Comparison of ENCODE assay signal across 8 cellular contexts in the genomic region with DNA sequence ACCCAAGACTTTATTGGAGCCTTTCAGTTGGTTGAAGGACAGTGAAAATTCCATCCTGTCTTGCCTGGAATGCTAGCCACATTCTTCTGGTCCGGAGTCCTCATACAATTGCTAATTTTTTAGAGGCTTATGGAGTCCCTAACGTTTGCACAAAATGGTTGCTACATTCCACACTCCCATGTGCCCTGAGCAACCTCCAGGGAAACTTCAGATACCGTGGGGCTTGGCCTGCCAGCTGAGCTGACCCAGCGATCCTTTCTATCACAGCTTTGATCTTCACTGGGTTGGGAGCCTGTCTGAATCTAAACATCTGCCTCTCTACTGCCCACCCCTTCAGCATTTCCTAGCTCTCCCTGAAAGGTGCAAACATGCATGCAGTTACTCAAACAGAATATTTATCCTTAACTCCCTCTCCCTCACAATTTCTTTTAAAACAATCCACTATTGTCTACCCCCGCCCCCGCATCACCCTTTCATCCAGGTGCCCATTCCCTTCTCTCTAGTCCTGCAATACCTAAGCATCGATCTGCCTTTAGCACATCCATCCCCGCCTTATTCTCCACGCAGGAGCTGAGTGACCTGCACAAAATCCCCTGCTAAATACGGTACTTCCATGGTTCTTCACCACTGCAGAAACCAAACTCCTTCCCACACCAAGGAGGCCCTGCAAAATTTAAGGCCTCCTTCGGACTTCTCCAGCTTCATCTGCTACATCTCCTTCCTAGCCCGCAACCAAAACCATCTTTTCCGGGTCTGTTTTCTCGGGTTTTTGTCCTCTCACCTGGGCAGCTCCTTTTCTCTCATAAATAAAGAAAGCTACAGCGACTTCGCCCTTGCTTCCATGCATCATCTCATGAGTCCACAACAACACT. TPM values are rescaled to one million over a fixed set of nuclear protein-coding genes. Genes with fewer than 3 reads are reported as not detected.
DNase-seq lines count a peak whose midpoint lies in the region; ATAC-seq, FAIRE-seq and TF ChIP-seq lines count a peak whose summit lies in the region.

No MANE protein-coding gene starts in this region.

- no peak for TF ChIP-seq EP300 in GM12878 (IDR thresholded peaks at IDR 0.05; ENCODE audit: borderline replicate concordance in 1 of 2, control insufficient read depth in 1 of 2, low read depth in 2 of 2, low read length in 2 of 2)

- intact Hi-C loops in GM12878 (cut with micrococcal nuclease; ENCODE audit: unreplicated experiment) = loop anchor here (10.0 kb wide), 1 partner anchor 309 kb away; the partner anchor contains the start of genes CENPN and CMC2
- intact Hi-C loops in right lobe of liver (cut with DNase I) = no loop called here

- 15% methylated on average over 16 of the region's 16 CpGs for WGBS in GM12878 (ENCODE audit: insufficient coverage, insufficient replicate concordance, low lambda C conversion rate, missing lambda C conversion rate)
- WGBS in right lobe of liver (ENCODE audit: insufficient coverage, low coverage, low lambda C conversion rate, missing lambda C conversion rate) = 0% methylated on average over 16 of the region's 16 CpGs

- H3K4me1 ChIP-seq in BE2C (no peaks in the 10 kb centered on the region), GM12878 (ENCODE audit: control insufficient read depth, insufficient read depth, low read length) (peaks cover 7% of the 10 kb centered on the region), right lobe of liver (peaks cover 0 to 14% (median 7%) of the 10 kb centered on the region in 4 donors)

- CTCF ChIA-PET in GM12878 (lab: Yijun Ruan, JAX) = interaction anchor here (0.7 to 1.7 kb wide), 4 partner anchors 18 to 278 kb away, joined by 3 to 6 read pairs (median 4); partner anchors contain the start of gene ATMIN

- no peaks in the 10 kb centered on the region for H3K27me3 ChIP-seq in BE2C
- no peaks in the 10 kb centered on the region for H3K27me3 ChIP-seq in GM12878 (replicated peaks in 1 of 2; ENCODE audit: control insufficient read depth in 2 of 2, insufficient read depth in 2 of 2, low read length in 1 of 2)
- no peaks in the 10 kb centered on the region for H3K27me3 ChIP-seq in right lobe of liver

- peak overlapping the region; percentile 89 for H3K9ac ChIP-seq in GM12878 (ENCODE audit: control insufficient read depth, insufficient read depth, low read length)

- H3K4me1 Mint-ChIP-seq in type B pancreatic cell (ENCODE audit: unreplicated experiment) = peaks cover 22% of the 10 kb centered on the region

- POLR2A ChIA-PET in GM12878 (lab: Charles Lee) = interaction anchor here (0.5 to 1.4 kb wide), 2 partner anchors 11 to 30 kb away, joined by 4 to 5 read pairs; no protein-coding TSS in a partner anchor

- H3K4me3 Mint-ChIP-seq in type B pancreatic cell = peak overlapping the region; percentile 94

- FAIRE-seq in GM12878 (lab: Jason Lieb, UNC) = no peak

- DNase-seq in BE2C (no peak), GM12878 (ENCODE audit: low read depth, low spot score) (no peak), right lobe of liver (no peak), type B pancreatic cell (ENCODE audit: extremely low spot score, unreplicated experiment) (no peak), GM13976 (ENCODE audit: low spot score) (no peak)

- H3K36me3 Mint-ChIP-seq in type B pancreatic cell = peaks cover 3% of the 10 kb centered on the region

- TF ChIP-seq POLR2A in GM12878 (IDR thresholded peaks at IDR 0.05; ENCODE audit: low read depth, low read length) = no peak
- no peak for TF ChIP-seq POLR2A in right lobe of liver (IDR thresholded peaks at IDR 0.05)

- peak overlapping the region; percentile 93 for H3K4me2 ChIP-seq in GM12878 (ENCODE audit: control insufficient read depth, insufficient read depth)

- in situ Hi-C loops in GM12878 (cut with MboI) = no loop called here
- in situ Hi-C loops in GM13976 (cut with MboI; ENCODE audit: low sequenced_read_pairs, unreplicated experiment) = no loop called here

- H3K36me3 ChIP-seq in BE2C = no peaks in the 10 kb centered on the region
- H3K36me3 ChIP-seq in GM12878 (ENCODE audit: control insufficient read depth in 2 of 2, insufficient read depth in 2 of 2, low read length in 1 of 2) = no peaks in the 10 kb centered on the region
- no peaks in the 10 kb centered on the region for H3K36me3 ChIP-seq in right lobe of liver

- H4K20me1 ChIP-seq in GM12878 (ENCODE audit: control insufficient read depth, insufficient read depth) = no peaks in the 10 kb centered on the region

- ATAC-seq in HG03039 (IDR thresholded peaks at IDR 0.05; ENCODE audit: unreplicated experiment) (peak; percentile 1), GM12878 (no peak), right lobe of liver (no peak), GM19023 (IDR thresholded peaks at IDR 0.05; ENCODE audit: unreplicated experiment) (no peak), HG02852 (IDR thresholded peaks at IDR 0.05; ENCODE audit: unreplicated experiment) (no peak)

- SMC1A ChIA-PET in GM12878 (lab: Charles Lee; ENCODE audit: uncharacterized antibody, unreplicated experiment) = interaction anchor here (0.7 to 0.9 kb wide), 3 partner anchors 14 to 310 kb away, joined by 3 read pairs; no protein-coding TSS in a partner anchor

- no peaks in the 10 kb centered on the region for H3K27me3 Mint-ChIP-seq in type B pancreatic cell

- no peaks in the 10 kb centered on the region for H3K9me3 Mint-ChIP-seq in type B pancreatic cell

- TSS peak; percentile 89 for BruUV-seq in GM12878 (replicated peaks; lab: Mats Ljungman, UMichigan)

- peak overlapping the region; percentile 93 for H3K27ac Mint-ChIP-seq in type B pancreatic cell

- H3K27ac ChIP-seq in GM12878 (ENCODE audit: control insufficient read depth, insufficient read depth) = peak overlapping the region; percentile 84
- H3K27ac ChIP-seq in right lobe of liver = peak overlapping the region in 2 of 3 donors; percentile 28 to 86

- peak overlapping the region; percentile 98 for H2AFZ ChIP-seq in GM12878 (ENCODE audit: control insufficient read depth, low read depth, low read length)

- TF ChIP-seq CTCF in BE2C (IDR thresholded peaks at IDR 0.05; ENCODE audit: low read depth, low read length) (no peak), GM12878 (IDR thresholded peaks at IDR 0.05 in 2 of 3, conservative IDR thresholded peaks at IDR 0.05 in 1 of 3; ENCODE audit: control insufficient read depth in 2 of 3, extremely low read depth in 1 of 3, insufficient read depth in 1 of 3, low read depth in 3 of 3, low read length in 3 of 3) (no peak), right lobe of liver (IDR thresholded peaks at IDR 0.05) (no peak), type B pancreatic cell (conservative IDR thresholded peaks at IDR 0.05) (no peak), GM13976 (IDR thresholded peaks at IDR 0.05; ENCODE audit: borderline replicate concordance, control extremely low read depth, extremely low read depth, insufficient read depth, missing control alignments) (no peak)

- RAD21 ChIA-PET in GM12878 (lab: Charles Lee; ENCODE audit: unreplicated experiment) = interaction anchor here (0.5 to 1.4 kb wide), 3 partner anchors 22 to 560 kb away, joined by 3 to 4 read pairs (median 4); no protein-coding TSS in a partner anchor

- H3K9me3 ChIP-seq in BE2C (no peaks in the 10 kb centered on the region), GM12878 (replicated peaks; ENCODE audit: control insufficient read depth, insufficient read depth, low read length) (no peaks in the 10 kb centered on the region), right lobe of liver (no peaks in the 10 kb centered on the region)

- no peak for TF ChIP-seq RAD21 in GM12878 (IDR thresholded peaks at IDR 0.05; ENCODE audit: insufficient read depth, low read depth, low read length)

- peaks cover 15% of the 10 kb centered on the region for H3K79me2 ChIP-seq in GM12878 (ENCODE audit: control insufficient read depth, insufficient read depth, low read length)

- H3K4me3 ChIP-seq in BE2C (ENCODE audit: low read depth, low read length) (peak overlapping the region; percentile 82), GM12878 (peak overlapping the region; percentile 96), right lobe of liver (peak overlapping the region; percentile 77 to 93 (median 83))

TF ChIP-seq in GM12878, 131 proteins besides CTCF, POLR2A, EP300 and RAD21 (continues in another document):
- peak in 1 of 2 experiments; percentile 57; a peak in 1 of 3 replicates for TF ChIP-seq EGR1 (IDR thresholded peaks at IDR 0.05; ENCODE audit: borderline replicate concordance in 1 of 2, low read depth in 2 of 2, low read length in 2 of 2)

RNA-seq across cellular contexts. Expression of gene GAN, which starts 0.8 kb away (rescaled TPM):
- polyA plus RNA-seq in BE2C (2012; ENCODE audit: insufficient read depth, insufficient read length, low read depth) = 1.8 TPM
- 13.1 and 14.4 TPM in 2 replicates for total RNA-seq in GM12878 (2013; cell fraction: nucleolus; rRNA removed)
- total RNA-seq in GM12878 (2014; rRNA removed) (3.4 and 4.0 TPM in 2 replicates), GM12878 (2014; rRNA removed; fragmentation: Illumina TruSeq; extraction: Trizol) (4.7 and 5.0 TPM in 2 replicates), GM12878 (2021) (6.6 and 8.4 TPM in 2 replicates), right lobe of liver (1 to 10 TPM; 2.2 to 4.1 (median 3.4) TPM), type B pancreatic cell (ENCODE audit: low replicate concordance) (14.8 and 32.7 TPM in 2 replicates)
- 0.73 TPM for polyA plus RNA-seq in GM12878 (2011; ENCODE audit: low read depth)
- polyA plus RNA-seq in GM12878 (2011; rRNA removed) (3.8 and 4.9 TPM in 2 replicates), GM12878 (2014; fragmentation: Illumina TruSeq; extraction: Trizol) (1.4 and 1.6 TPM in 2 replicates), GM12878 (2014; fragmentation: Nextera tagmentation; extraction: Ambion mirVana) (1 to 10 TPM in 1 of 2 experiments, under 1 TPM in 1; 0.42 to 1.2 TPM), GM12878 (2014; rRNA removed) (1.8 and 2.1 TPM in 2 replicates), GM12878 (2016; fragmentation: Nextera tagmentation; extraction: Ambion mirVana) (1 to 10 TPM; 2.0 to 3.0 TPM)
- 1.6 and 2.4 TPM in 2 replicates for polyA plus RNA-seq in GM12878 (2011; cell fraction: cytosol; rRNA removed)
- polyA plus RNA-seq in GM12878 (2011; cell fraction: nucleus; rRNA removed) = 3.2 and 4.2 TPM in 2 replicates
- polyA plus RNA-seq in GM12878 (2012) = 1.1 and 1.2 TPM in 2 replicates
- 6.4 and 9.9 TPM in 2 replicates for polyA minus RNA-seq in GM12878 (2011; rRNA and poly(A)+ RNA removed)
- polyA minus RNA-seq in GM12878 (2011; cell fraction: cytosol; rRNA and poly(A)+ RNA removed) = 4.5 and 6.0 TPM in 2 replicates
- 3.7 and 9.3 TPM in 2 replicates for polyA minus RNA-seq in GM12878 (2011; cell fraction: nucleus; rRNA and poly(A)+ RNA removed)
